ENCODE assay signal across 1 cellular context in the genomic region with DNA sequence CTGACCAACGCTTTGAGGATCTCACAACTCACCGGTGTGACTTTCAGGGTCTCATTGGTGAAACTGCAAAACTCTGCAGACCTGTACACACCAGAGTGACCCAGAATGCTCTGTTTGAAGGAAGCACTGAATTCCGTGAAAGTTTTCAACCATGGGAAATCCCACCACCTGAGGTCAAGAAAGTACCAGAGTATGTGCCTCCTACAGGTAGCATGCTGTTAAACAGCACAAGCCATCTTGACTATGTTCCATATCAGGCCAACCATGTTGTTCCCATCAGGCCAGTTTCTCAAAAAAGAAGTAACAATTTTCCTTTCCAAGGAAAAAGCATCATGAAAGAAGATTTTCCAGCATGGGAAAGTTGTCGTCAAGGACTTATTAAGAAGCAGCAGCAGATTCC. TPM values are rescaled to one million over a fixed set of nuclear protein-coding genes. Genes with fewer than 3 reads are reported as not detected.
"Had no signal": no experiment of that assay in that cellular context is flagged by ENCODE, and none has a peak within 500 bp of the region (broad histone marks: within the 10 kb centered on the region; RNA-seq: fewer than 3 reads in every experiment).

No MANE protein-coding gene starts in this region.

RNA-seq across cellular contexts. Expression of a gene that starts 19.8 kb away (rescaled TPM):
- total RNA-seq: right atrium auricular region had no signal
